ENCODE assay signal across 8 cellular contexts in genomic region chr4:185587444-185588161, GRCh38. TPM values are rescaled to one million over a fixed set of nuclear protein-coding genes. Genes with fewer than 3 reads are reported as not detected.
A peak's percentile ranks its signal among the peaks of the same experiment; 100 is the strongest.
DNase-seq lines count a peak whose midpoint lies in the region; ATAC-seq and TF ChIP-seq lines count a peak whose summit lies in the region.

No MANE protein-coding gene starts in this region.

- peak; percentile 1 for TF ChIP-seq CTCF in endodermal cell (conservative IDR thresholded peaks at IDR 0.05)

- H3K36me3 ChIP-seq in endodermal cell (ENCODE audit: control insufficient read depth, insufficient read depth, low read length): no peaks in the 10 kb centered on the region

- 24 to 31% methylated on average over 21 to 32 of the region's 32 CpGs for WGBS in endodermal cell (ENCODE audit: insufficient coverage in 1 of 2, insufficient read length in 1 of 2), 2 experiments

- no peak overlapping the region for H3K9ac ChIP-seq in endodermal cell (ENCODE audit: extremely low read depth, low read length, poor library complexity, severe bottlenecking)

- ATAC-seq in GM18870 (IDR thresholded peaks at IDR 0.05; ENCODE audit: unreplicated experiment) (peak; percentile 92), HG02970 (IDR thresholded peaks at IDR 0.05; ENCODE audit: low FRiP score, unreplicated experiment) (peak; percentile 89)

- H3K27me3 ChIP-seq in endodermal cell (ENCODE audit: control insufficient read depth, insufficient read depth, low read length, poor library complexity, severe bottlenecking): peaks cover 45% of the 10 kb centered on the region

- peak overlapping the region; percentile 46 for H3K4me3 ChIP-seq in endodermal cell (ENCODE audit: low read length)

- H3K9me3 ChIP-seq in endodermal cell (ENCODE audit: control insufficient read depth, low read length): no peaks in the 10 kb centered on the region

- peaks cover 4% of the 10 kb centered on the region for H3K4me1 ChIP-seq in endodermal cell (ENCODE audit: control insufficient read depth, insufficient read depth, low read length)

- H3K27me3 Mint-ChIP-seq in endodermal cell (ENCODE audit: insufficient read depth): peaks cover 60% of the 10 kb centered on the region

- peak; percentile 34 to 71 for DNase-seq in activated CD4-positive, alpha-beta T cell treated with anti-CD3 and anti-CD28 coated beads for 24 hours (ENCODE audit: low read depth in 2 of 2)
- DNase-seq in endodermal cell (peak; percentile 89), HT-29 (ENCODE audit: low spot score) (no peak), LoVo (ENCODE audit: low spot score) (no peak), HPDE6-E6E7 (ENCODE audit: extremely low spot score) (no peak)
- DNase-seq in stimulated activated CD4-positive, alpha-beta T cell treated with anti-CD3 and anti-CD28 coated beads, Interleukin-1b, Interleukin-23, amount 100 ng/mL, for 24 hours (ENCODE audit: low read depth in 4 of 4, low spot score in 1 of 4): peak; percentile 6 to 69 (median 52)

- no peak overlapping the region for H3K27ac Mint-ChIP-seq in endodermal cell

- peaks cover 16% of the 10 kb centered on the region for H3K4me1 Mint-ChIP-seq in endodermal cell

- H3K36me3 Mint-ChIP-seq in endodermal cell (ENCODE audit: low read depth): no peaks in the 10 kb centered on the region

- peak overlapping the region; percentile 45 for H3K4me3 Mint-ChIP-seq in endodermal cell

- H3K27ac ChIP-seq in endodermal cell (ENCODE audit: low read depth, low read length): peak overlapping the region; percentile 26

- no peaks in the 10 kb centered on the region for H3K9me3 Mint-ChIP-seq in endodermal cell

RNA-seq across cellular contexts. Expression of gene PDLIM3, which starts 52.3 kb away (rescaled TPM):
- total RNA-seq in endodermal cell: 10 to 100 TPM in 1 of 2 donors, 1 to 10 TPM in 1; 4.3 to 11.0 TPM
- polyA plus RNA-seq in endodermal cell (2013, experiment 1 of 2): 13.9 TPM
- 15.6 TPM for polyA plus RNA-seq in endodermal cell (2013, experiment 2 of 2)
- not detected in 2 replicates for total RNA-seq in HT-29 (2014; rRNA removed; shearing (Covaris generic))

Comparison
In these comparisons a context has a peak if more than half of its experiments do, and no peak if none do; other contexts are left out.
1. DNase-seq: peak in activated CD4-positive, alpha-beta T cell treated with anti-CD3 and anti-CD28 coated beads for 24 hours (2 of 2), endodermal cell (single experiment) and stimulated activated CD4-positive, alpha-beta T cell treated with anti-CD3 and anti-CD28 coated beads, Interleukin-1b, Interleukin-23, amount 100 ng/mL, for 24 hours (4 of 4); none in HT-29 (single experiment), LoVo (single experiment) and HPDE6-E6E7 (single experiment).